Comparison of ENCODE assay signal across 12 cellular contexts in genomic region chr5:78419396-78419795, GRCh38.
"Had no signal": no experiment of that assay in that cellular context is flagged by ENCODE, and none has a peak within 500 bp of the region (broad histone marks: within the 10 kb centered on the region; RNA-seq: fewer than 3 reads in every experiment).

No MANE protein-coding gene starts in this region.

- H3K36me3 ChIP-seq: ovary had no signal

- H3K27me3 ChIP-seq: dorsolateral prefrontal cortex, left lung, ovary, sigmoid colon had no signal

- H3K9me3 ChIP-seq: left lung, ovary, sigmoid colon had no signal

- H3K4me1 ChIP-seq: left lung, sigmoid colon had no signal

- FAIRE-seq: kidney, urothelium cell line had no signal

- ATAC-seq: activated CD4-positive, CD25-positive, alpha-beta regulatory T cell treated with anti-CD3 and anti-CD28 coated beads, Interleukin-2, amount 50 U/mL, for 24 hours; left lung had no signal

- H3K4me3 ChIP-seq: dorsolateral prefrontal cortex, left lung, ovary, sigmoid colon had no signal

- H3K27ac ChIP-seq: dorsolateral prefrontal cortex, left lung, ovary, sigmoid colon had no signal

- DNase-seq: activated naive CD4-positive, alpha-beta T cell treated with anti-CD3 and anti-CD28 coated beads, Interleukin-2, amount 10 ng/mL, durations not matched to agents 7 days and 5 days; activated T-cell treated with anti-CD3 and anti-CD28 coated beads for 4 hours; dorsolateral prefrontal cortex; kidney; left lung; naive B cell; ovary; sigmoid colon; stimulated activated CD4-positive, alpha-beta T cell treated with anti-CD3 and anti-CD28 coated beads, Interleukin-1b, Interleukin-23, amount 100 ng/mL, for 48 hours; T1000 had no signal
